Comparison of ENCODE assay signal across 30 cellular contexts in genomic region chr16:57883480-57883879, GRCh38.
"Had no signal": no experiment of that assay in that cellular context is flagged by ENCODE, and none has a peak within 500 bp of the region (broad histone marks: within the 10 kb centered on the region; RNA-seq: fewer than 3 reads in every experiment).

No MANE protein-coding gene starts in this region.

- H3K4me3 Mint-ChIP-seq: activated CD4-positive, alpha-beta memory T cell treated with anti-CD3 and anti-CD28 coated beads for 36 hours; activated CD4-positive, alpha-beta T cell treated with anti-CD3 and anti-CD28 coated beads, Interleukin-2, amount 10 ng/mL, durations not matched to agents 24 days and 14 days; activated naive CD4-positive, alpha-beta T cell treated with anti-CD3 and anti-CD28 coated beads, Interleukin-2, amount 50 U/mL, for 24 hours; activated naive CD8-positive, alpha-beta T cell treated with anti-CD3 and anti-CD28 coated beads, Interleukin-2, amount 50 U/mL, for 24 hours; activated T-cell treated with anti-CD3 and anti-CD28 coated beads, Interleukin-2, amount 50 U/mL, for 4 hours; activated T-helper 17 cell treated with anti-CD3 and anti-CD28 coated beads, Interleukin-2, amount 50 U/mL, for 72 hours; naive B cell; T-helper 17 cell had no signal

- FAIRE-seq: bronchial epithelial cell, kidney had no signal

- ATAC-seq: activated naive CD8-positive, alpha-beta T cell treated with anti-CD3 and anti-CD28 coated beads, Interleukin-2, amount 50 U/mL, for 24 hours; activated T-cell treated with anti-CD3 and anti-CD28 coated beads, Interleukin-2, amount 50 U/mL, for 4 hours; activated T-helper 17 cell treated with anti-CD3 and anti-CD28 coated beads, Interleukin-2, amount 50 U/mL, for 72 hours; left colon; sciatic nerve; T-helper 17 cell had no signal

- H3K4me3 ChIP-seq: colonic mucosa, ovary, tibial nerve had no signal

- H3K27ac ChIP-seq: colonic mucosa, neutrophil, ovary, skin epidermis, suprapubic skin, tibial nerve, WERI-Rb-1 had no signal

- H3K27ac Mint-ChIP-seq: activated CD4-positive, alpha-beta memory T cell treated with anti-CD3 and anti-CD28 coated beads for 36 hours; activated CD4-positive, alpha-beta T cell treated with anti-CD3 and anti-CD28 coated beads, Interleukin-2, amount 10 ng/mL, durations not matched to agents 24 days and 14 days; activated naive CD4-positive, alpha-beta T cell treated with anti-CD3 and anti-CD28 coated beads, Interleukin-2, amount 50 U/mL, for 24 hours; activated naive CD8-positive, alpha-beta T cell treated with anti-CD3 and anti-CD28 coated beads, Interleukin-2, amount 50 U/mL, for 24 hours; activated T-helper 17 cell treated with anti-CD3 and anti-CD28 coated beads, Interleukin-2, amount 50 U/mL, for 72 hours; naive B cell; progenitor cell of endocrine pancreas; T-helper 17 cell had no signal

- H3K36me3 Mint-ChIP-seq: activated CD4-positive, alpha-beta memory T cell treated with anti-CD3 and anti-CD28 coated beads for 36 hours; activated naive CD4-positive, alpha-beta T cell treated with anti-CD3 and anti-CD28 coated beads, Interleukin-2, amount 50 U/mL, for 24 hours; naive B cell had no signal

- H3K9me3 ChIP-seq: colonic mucosa, neutrophil, ovary, suprapubic skin, tibial nerve had no signal

- H3K4me1 Mint-ChIP-seq: activated naive CD4-positive, alpha-beta T cell treated with anti-CD3 and anti-CD28 coated beads, Interleukin-2, amount 50 U/mL, for 24 hours; activated naive CD8-positive, alpha-beta T cell treated with anti-CD3 and anti-CD28 coated beads, Interleukin-2, amount 50 U/mL, for 24 hours; activated T-helper 17 cell treated with anti-CD3 and anti-CD28 coated beads, Interleukin-2, amount 50 U/mL, for 72 hours had no signal

- DNase-seq: activated CD4-positive, alpha-beta memory T cell treated with anti-CD3 and anti-CD28 coated beads for 36 hours; activated CD4-positive, alpha-beta T cell treated with anti-CD3 and anti-CD28 coated beads, Interleukin-2, amount 10 ng/mL, durations not matched to agents 24 days and 14 days; activated CD4-positive, CD25-positive, alpha-beta regulatory T cell treated with anti-CD3 and anti-CD28 coated beads, Interleukin-2, amount 50 U/mL, for 72 hours; activated CD8-positive, alpha-beta memory T cell treated with anti-CD3 and anti-CD28 coated beads, Interleukin-2, amount 50 U/mL, for 48 hours; activated naive CD8-positive, alpha-beta T cell treated with anti-CD3 and anti-CD28 coated beads, Interleukin-2, amount 50 U/mL, for 24 hours; activated T-cell treated with anti-CD3 and anti-CD28 coated beads, Interleukin-2, amount 50 U/mL, for 4 hours; amygdala; colonic mucosa; foreskin fibroblast; head of caudate nucleus; hippocampal formation; kidney; left colon; mammary epithelial cell; naive B cell; ovary; stimulated activated CD4-positive, alpha-beta T cell treated with anti-CD3 and anti-CD28 coated beads, Interleukin-1b, Interleukin-23, amount 100 ng/mL, for 48 hours; stimulated activated naive CD4-positive, alpha-beta T cell; T-helper 17 cell; T1000; WERI-Rb-1 had no signal

- H3K27me3 ChIP-seq: ovary had no signal

- H3K9me3 Mint-ChIP-seq: activated CD4-positive, alpha-beta memory T cell treated with anti-CD3 and anti-CD28 coated beads for 36 hours; activated CD4-positive, alpha-beta T cell treated with anti-CD3 and anti-CD28 coated beads, Interleukin-2, amount 10 ng/mL, durations not matched to agents 24 days and 14 days; activated naive CD4-positive, alpha-beta T cell treated with anti-CD3 and anti-CD28 coated beads, Interleukin-2, amount 50 U/mL, for 24 hours; activated naive CD8-positive, alpha-beta T cell treated with anti-CD3 and anti-CD28 coated beads, Interleukin-2, amount 50 U/mL, for 24 hours; activated T-cell treated with anti-CD3 and anti-CD28 coated beads, Interleukin-2, amount 50 U/mL, for 4 hours; activated T-helper 17 cell treated with anti-CD3 and anti-CD28 coated beads, Interleukin-2, amount 50 U/mL, for 72 hours; naive B cell had no signal

- H3K36me3 ChIP-seq: colonic mucosa, neutrophil, ovary, suprapubic skin, tibial nerve, WERI-Rb-1 had no signal

- H3K4me1 ChIP-seq: colonic mucosa had no signal
